7 cellular contexts compared by ENCODE assay signal in genomic region chr20:62642666-62643520, GRCh38.
DNase-seq lines count a peak whose midpoint lies in the region; ATAC-seq and TF ChIP-seq lines count a peak whose summit lies in the region.

No MANE protein-coding gene starts in this region.

- H3K4me1 ChIP-seq in RWPE2 (ENCODE audit: insufficient read depth, poor library complexity, severe bottlenecking) (no peaks in the 10 kb centered on the region), iPS DF 6.9 (ENCODE audit: control insufficient read depth, insufficient read depth, low read length) (0 out of 2 replicates have a peak, but pooled peaks cover 2% of the 10 kb centered on the region)

- peaks cover 5% of the 10 kb centered on the region for H3K27me3 ChIP-seq in RWPE2 (ENCODE audit: insufficient read depth, poor library complexity, severe bottlenecking)
- H3K27me3 ChIP-seq in iPS DF 6.9 (ENCODE audit: control insufficient read depth, insufficient read depth, low read length): peaks cover 9% of the 10 kb centered on the region; the same call in 1 of the 2 replicates

- H3K9me3 ChIP-seq in RWPE2 (ENCODE audit: severe bottlenecking) (no peaks in the 10 kb centered on the region), iPS DF 6.9 (ENCODE audit: control insufficient read depth, insufficient read depth, low read length) (no peaks in the 10 kb centered on the region)

- H3K9me3 Mint-ChIP-seq in activated naive CD8-positive, alpha-beta T cell (ENCODE audit: low read depth): no peaks in the 10 kb centered on the region

- H3K4me1 Mint-ChIP-seq in activated naive CD8-positive, alpha-beta T cell (ENCODE audit: low read depth): peaks cover 14% of the 10 kb centered on the region

- H3K4me3 Mint-ChIP-seq in activated naive CD8-positive, alpha-beta T cell: peak overlapping the region; percentile 76

- TF ChIP-seq CTCF in RWPE2 (IDR thresholded peaks at IDR 0.05; ENCODE audit: poor library complexity, severe bottlenecking): no peak

- H3K36me3 ChIP-seq in RWPE2 (ENCODE audit: low read depth) (no peaks in the 10 kb centered on the region), iPS DF 6.9 (ENCODE audit: control insufficient read depth, insufficient read depth, low read length) (no peaks in the 10 kb centered on the region; the same call in 1 of the 2 replicates)

- WGBS in iPS DF 6.9 (ENCODE audit: insufficient coverage, insufficient read length): no CpG with 5 or more reads among the region's 84 CpGs

- DNase-seq in RWPE2 (ENCODE audit: low spot score): no peak
- DNase-seq in iPS DF 6.9 (ENCODE audit: low read depth, low spot score): no peak
- peak; percentile 26 to 38 for DNase-seq in stimulated activated CD4-positive, alpha-beta T cell treated with anti-CD3 and anti-CD28 coated beads, Interleukin-12 subunit alpha, Interleukin-12 subunit beta, amount 100 ng/mL, for 24 hours (ENCODE audit: low read depth in 2 of 2)
- DNase-seq in medulla oblongata (ENCODE audit: extremely low spot score): no peak

- H3K27me3 Mint-ChIP-seq in activated naive CD8-positive, alpha-beta T cell: no peaks in the 10 kb centered on the region

- H3K27ac ChIP-seq in RWPE2 (ENCODE audit: poor library complexity, severe bottlenecking) (no peak overlapping the region), iPS DF 6.9 (ENCODE audit: low read length) (no peak overlapping the region)

- H3K27ac Mint-ChIP-seq in activated naive CD8-positive, alpha-beta T cell: no peak overlapping the region

- H3K4me3 ChIP-seq in RWPE2 (ENCODE audit: severe bottlenecking): peak overlapping the region; percentile 47
- peak overlapping the region; percentile 76; the same call in 1 of the 2 replicates for H3K4me3 ChIP-seq in iPS DF 6.9 (ENCODE audit: low read length)

- ATAC-seq in GM19025 (IDR thresholded peaks at IDR 0.05; ENCODE audit: low read depth, unreplicated experiment) (peak; percentile 13), HG03103 (IDR thresholded peaks at IDR 0.05; ENCODE audit: low read depth, unreplicated experiment) (peak; percentile 26), RWPE2 (ENCODE audit: low read depth) (peak; percentile 44)

- no peaks in the 10 kb centered on the region for H3K36me3 Mint-ChIP-seq in activated naive CD8-positive, alpha-beta T cell

Comparison
In these comparisons a context has a peak if more than half of its experiments do, and no peak if none do; other contexts are left out.
1. DNase-seq: peak in stimulated activated CD4-positive, alpha-beta T cell treated with anti-CD3 and anti-CD28 coated beads, Interleukin-12 subunit alpha, Interleukin-12 subunit beta, amount 100 ng/mL, for 24 hours (2 of 2); none in RWPE2 (single experiment), iPS DF 6.9 (single experiment) and medulla oblongata (single experiment).
2. Peak in every context shown above with its lines, with median percentiles within 50 percentile points of each other: ATAC-seq.